Comparison of ENCODE assay signal across 26 cellular contexts in the genomic region with DNA sequence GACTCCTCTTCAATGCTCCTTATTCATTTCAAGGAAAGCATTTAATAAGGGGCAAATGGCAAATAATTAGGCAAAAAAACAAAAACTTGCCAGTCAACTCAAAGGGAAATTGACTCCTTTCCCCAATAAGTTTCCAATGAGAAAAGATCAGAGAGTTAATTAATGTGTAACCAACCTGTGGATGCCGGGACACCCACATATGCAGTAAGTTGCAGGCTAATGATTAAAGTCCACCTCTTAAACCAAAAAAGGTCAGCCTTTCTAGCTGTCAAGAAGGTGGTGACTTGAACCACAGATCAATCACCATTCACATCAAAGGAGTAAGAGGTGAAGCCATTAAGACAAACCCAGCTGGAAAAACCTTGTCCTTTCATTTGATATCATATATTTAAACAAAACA. TPM values are rescaled to one million over a fixed set of nuclear protein-coding genes. Genes with fewer than 3 reads are reported as not detected.
DNase-seq lines count a peak whose midpoint lies in the region; ATAC-seq, FAIRE-seq and TF ChIP-seq lines count a peak whose summit lies in the region.
"Had no signal": no experiment of that assay in that cellular context is flagged by ENCODE, and none has a peak within 500 bp of the region (broad histone marks: within the 10 kb centered on the region; RNA-seq: fewer than 3 reads in every experiment).

No MANE protein-coding gene starts in this region.

- POLR2A ChIA-PET in GM12878 (lab: Charles Lee): interaction anchor here (0.7 to 1.2 kb wide), 2 partner anchors 101 to 143 kb away, joined by 3 to 4 read pairs; no protein-coding TSS in a partner anchor

- H3K9me3 ChIP-seq in GM12878 (replicated peaks; ENCODE audit: control insufficient read depth, insufficient read depth, low read length) (no peaks in the 10 kb centered on the region), right lobe of liver (no peaks in the 10 kb centered on the region), subcutaneous abdominal adipose tissue (ENCODE audit: control insufficient read depth in 5 of 5, low read length in 5 of 5) (no peaks in the 10 kb centered on the region)
- H3K9me3 ChIP-seq: BLaER1, body of pancreas, heart left ventricle, lower lobe of right lung, pancreas, right atrium auricular region, tibial artery had no signal

- no peaks in the 10 kb centered on the region for H3K27me3 Mint-ChIP-seq in type B pancreatic cell
- H3K27me3 Mint-ChIP-seq: central memory CD8-positive, alpha-beta T cell had no signal

- no peaks in the 10 kb centered on the region for H3K79me2 ChIP-seq in GM12878 (ENCODE audit: control insufficient read depth, insufficient read depth, low read length)

- DNase-seq in GM12878 (ENCODE audit: low read depth, low spot score): peak; percentile 7
- no peak for DNase-seq in right lobe of liver
- DNase-seq in KG1 (lab: John Stamatoyannopoulos, UW): no peak
- DNase-seq in type B pancreatic cell (ENCODE audit: extremely low spot score, unreplicated experiment): no peak
- DNase-seq: activated CD4-positive, alpha-beta T cell treated with anti-CD3 and anti-CD28 coated beads for 4 hours; activated CD8-positive, alpha-beta T cell treated with anti-CD3 and anti-CD28 coated beads, Interleukin-2, amount 10 ng/mL, durations not matched to agents 7 days and 5 days; activated naive CD4-positive, alpha-beta T cell treated with anti-CD3 and anti-CD28 coated beads for 36 hours; body of pancreas; heart left ventricle; lower lobe of right lung; NCI-H1092; NCI-H1694 treated with DMSO at 0.1 percent for 48 hours; NCI-H446 treated with DMSO at 0.1 percent for 48 hours; NCI-H82; pancreas; tibial artery; WERI-Rb-1 had no signal

- no peaks in the 10 kb centered on the region for H3K36me3 Mint-ChIP-seq in type B pancreatic cell

- BruUV-seq in GM12878 (replicated peaks; lab: Mats Ljungman, UMichigan): no TSS peak

- peak; percentile 63 for ATAC-seq in GM19463 (IDR thresholded peaks at IDR 0.05; ENCODE audit: unreplicated experiment)
- ATAC-seq in GM12878: peak; percentile 76
- peak; percentile 78 to 88 (median 86) for ATAC-seq in right lobe of liver
- no peak for ATAC-seq in GM21825 (IDR thresholded peaks at IDR 0.05; ENCODE audit: unreplicated experiment)
- ATAC-seq: activated CD8-positive, alpha-beta T cell treated with anti-CD3 and anti-CD28 coated beads, Interleukin-2, amount 10 ng/mL, durations not matched to agents 7 days and 5 days; body of pancreas; heart left ventricle; lower lobe of right lung had no signal

- RAD21 ChIA-PET in GM12878 (lab: Charles Lee; ENCODE audit: unreplicated experiment): interaction anchor here (0.6 to 2.1 kb wide), 4 partner anchors 14 to 65 kb away, joined by 3 to 5 read pairs (median 3); partner anchors contain the start of gene PRICKLE2

- no peak for FAIRE-seq in GM12878 (lab: Jason Lieb, UNC)
- FAIRE-seq: H1, keratinocyte, pancreas had no signal

- no peak overlapping the region for H2AFZ ChIP-seq in GM12878 (ENCODE audit: control insufficient read depth, low read depth, low read length)

- TF ChIP-seq EP300 in GM12878 (IDR thresholded peaks at IDR 0.05; ENCODE audit: borderline replicate concordance in 1 of 2, control insufficient read depth in 1 of 2, low read depth in 2 of 2, low read length in 2 of 2): 0 out of 4 replicates have a peak, but pooled peaks of 1 of the 2 experiments have one; percentile 11

- H3K4me2 ChIP-seq in GM12878 (ENCODE audit: control insufficient read depth, insufficient read depth): no peak overlapping the region
- H3K4me2 ChIP-seq: BLaER1 had no signal

- in situ Hi-C loops in GM12878 (cut with MboI): no loop called here

- H3K36me3 ChIP-seq in GM12878 (ENCODE audit: control insufficient read depth in 2 of 2, insufficient read depth in 2 of 2, low read length in 1 of 2) (no peaks in the 10 kb centered on the region), right lobe of liver (no peaks in the 10 kb centered on the region), subcutaneous abdominal adipose tissue (ENCODE audit: control insufficient read depth in 5 of 5, insufficient read depth in 5 of 5, low read length in 5 of 5) (peaks cover 0 to 3% (median 0%) of the 10 kb centered on the region in 5 donors)
- H3K36me3 ChIP-seq: BLaER1, lower lobe of right lung, pancreas, right atrium auricular region, tibial artery had no signal

- H3K4me3 Mint-ChIP-seq in type B pancreatic cell: no peak overlapping the region
- H3K4me3 Mint-ChIP-seq: activated CD8-positive, alpha-beta T cell treated with anti-CD3 and anti-CD28 coated beads, Interleukin-2, amount 10 ng/mL, durations not matched to agents 7 days and 5 days; activated naive CD4-positive, alpha-beta T cell treated with anti-CD3 and anti-CD28 coated beads for 36 hours; central memory CD8-positive, alpha-beta T cell; neural crest cell had no signal

- no peaks in the 10 kb centered on the region for H3K4me1 ChIP-seq in GM12878 (ENCODE audit: control insufficient read depth, insufficient read depth, low read length)
- peaks cover 0 to 12% (median 0%) of the 10 kb centered on the region in 4 donors for H3K4me1 ChIP-seq in right lobe of liver
- H3K4me1 ChIP-seq in subcutaneous abdominal adipose tissue (ENCODE audit: control insufficient read depth in 5 of 5, insufficient read depth in 5 of 5, low read length in 5 of 5): peaks cover 5 to 49% (median 19%) of the 10 kb centered on the region in 5 donors
- H3K4me1 ChIP-seq: BLaER1, lower lobe of right lung had no signal

- intact Hi-C loops in GM12878 (cut with micrococcal nuclease; ENCODE audit: unreplicated experiment): loop anchor here (5.0 kb wide), 1 partner anchor 149 kb away; no protein-coding TSS in a partner anchor
- intact Hi-C loops in right lobe of liver (cut with DNase I): no loop called here

- H3K4me1 Mint-ChIP-seq in type B pancreatic cell (ENCODE audit: unreplicated experiment): peaks cover 33% of the 10 kb centered on the region
- H3K4me1 Mint-ChIP-seq: central memory CD8-positive, alpha-beta T cell; neural crest cell had no signal

- H3K9me3 Mint-ChIP-seq in type B pancreatic cell: peaks cover 16% of the 10 kb centered on the region
- H3K9me3 Mint-ChIP-seq: activated naive CD4-positive, alpha-beta T cell treated with anti-CD3 and anti-CD28 coated beads for 36 hours; central memory CD8-positive, alpha-beta T cell had no signal

- SMC1A ChIA-PET in GM12878 (lab: Charles Lee; ENCODE audit: uncharacterized antibody, unreplicated experiment): interaction anchor here (0.8 to 2.3 kb wide), 6 partner anchors 12 to 152 kb away, joined by 3 to 8 read pairs (median 4); no protein-coding TSS in a partner anchor

- TF ChIP-seq POLR2A in GM12878 (IDR thresholded peaks at IDR 0.05; ENCODE audit: low read depth, low read length) (no peak), right lobe of liver (IDR thresholded peaks at IDR 0.05) (no peak)

- H3K4me3 ChIP-seq in GM12878: no peak overlapping the region
- H3K4me3 ChIP-seq in right lobe of liver: no peak overlapping the region
- no peak overlapping the region for H3K4me3 ChIP-seq in subcutaneous abdominal adipose tissue (ENCODE audit: low read depth in 1 of 5, low read length in 5 of 5)
- H3K4me3 ChIP-seq: BLaER1, body of pancreas, heart left ventricle, lower lobe of right lung, pancreas, right atrium auricular region, tibial artery had no signal

- TF ChIP-seq RAD21 in GM12878 (IDR thresholded peaks at IDR 0.05; ENCODE audit: insufficient read depth, low read depth, low read length): no peak

- H3K27ac Mint-ChIP-seq in type B pancreatic cell: no peak overlapping the region
- H3K27ac Mint-ChIP-seq: activated CD8-positive, alpha-beta T cell treated with anti-CD3 and anti-CD28 coated beads, Interleukin-2, amount 10 ng/mL, durations not matched to agents 7 days and 5 days; activated naive CD4-positive, alpha-beta T cell treated with anti-CD3 and anti-CD28 coated beads for 36 hours had no signal

- H3K27ac ChIP-seq in GM12878 (ENCODE audit: control insufficient read depth, insufficient read depth) (no peak overlapping the region), right lobe of liver (no peak overlapping the region), subcutaneous abdominal adipose tissue (ENCODE audit: low read depth, low read length) (peak overlapping the region; percentile 56)
- H3K27ac ChIP-seq: BLaER1, body of pancreas, heart left ventricle, lower lobe of right lung, pancreas, right atrium auricular region, tibial artery, WERI-Rb-1 had no signal

- WGBS in GM12878 (ENCODE audit: insufficient coverage, insufficient replicate concordance, low lambda C conversion rate, missing lambda C conversion rate): 64% methylated on average over 1 of the region's 1 CpG
- 39% methylated on average over 1 of the region's 1 CpG for WGBS in right lobe of liver (ENCODE audit: insufficient coverage, low coverage, low lambda C conversion rate, missing lambda C conversion rate)

- H3K9ac ChIP-seq in GM12878 (ENCODE audit: control insufficient read depth, insufficient read depth, low read length): no peak overlapping the region
- H3K9ac ChIP-seq in subcutaneous abdominal adipose tissue (ENCODE audit: low read length in 5 of 5): no peak overlapping the region
- H3K9ac ChIP-seq: BLaER1 had no signal

- TF ChIP-seq CTCF in GM12878 (IDR thresholded peaks at IDR 0.05 in 2 of 3, conservative IDR thresholded peaks at IDR 0.05 in 1 of 3; ENCODE audit: control insufficient read depth in 2 of 3, extremely low read depth in 1 of 3, insufficient read depth in 1 of 3, low read depth in 3 of 3, low read length in 3 of 3) (no peak), right lobe of liver (IDR thresholded peaks at IDR 0.05) (no peak), type B pancreatic cell (conservative IDR thresholded peaks at IDR 0.05) (no peak)

- CTCF ChIA-PET in GM12878 (lab: Yijun Ruan, JAX): interaction anchor here (0.9 to 1.2 kb wide), 3 partner anchors 13 to 147 kb away, joined by 3 to 4 read pairs (median 3); no protein-coding TSS in a partner anchor

- no peaks in the 10 kb centered on the region for H3K27me3 ChIP-seq in GM12878 (replicated peaks in 1 of 2; ENCODE audit: control insufficient read depth in 2 of 2, insufficient read depth in 2 of 2, low read length in 1 of 2)
- no peaks in the 10 kb centered on the region for H3K27me3 ChIP-seq in right lobe of liver
- no peaks in the 10 kb centered on the region for H3K27me3 ChIP-seq in subcutaneous abdominal adipose tissue (ENCODE audit: control insufficient read depth in 5 of 5, insufficient read depth in 4 of 5, low read length in 5 of 5)
- H3K27me3 ChIP-seq: BLaER1, body of pancreas, heart left ventricle, pancreas, right atrium auricular region, tibial artery had no signal

- no peaks in the 10 kb centered on the region for H4K20me1 ChIP-seq in GM12878 (ENCODE audit: control insufficient read depth, insufficient read depth)
- H4K20me1 ChIP-seq: BLaER1 had no signal

RNA-seq across cellular contexts. Expression of gene PRICKLE2, which starts 23.0 kb away (rescaled TPM):
- 60.1 and 73.5 TPM in 2 replicates for total RNA-seq in GM12878 (2013; cell fraction: nucleolus; rRNA removed)
- 0.98 and 1.6 TPM in 2 replicates for total RNA-seq in GM12878 (2014; rRNA removed)
- 1.2 and 1.5 TPM in 2 replicates for total RNA-seq in GM12878 (2014; rRNA removed; fragmentation: Illumina TruSeq; extraction: Trizol)
- total RNA-seq in GM12878 (2021): 1.1 and 1.5 TPM in 2 replicates
- 0.20 TPM for polyA plus RNA-seq in GM12878 (2011; ENCODE audit: low read depth)
- 2.6 TPM in 2 replicates for polyA plus RNA-seq in GM12878 (2011; rRNA removed)
- polyA plus RNA-seq in GM12878 (2011; cell fraction: cytosol; rRNA removed): 1.6 TPM in 2 replicates
- polyA plus RNA-seq in GM12878 (2011; cell fraction: nucleus; rRNA removed): 6.6 and 6.8 TPM in 2 replicates
- 0.27 and 0.35 TPM in 2 replicates for polyA plus RNA-seq in GM12878 (2012)
- polyA plus RNA-seq in GM12878 (2014; fragmentation: Illumina TruSeq; extraction: Trizol): 0.71 and 0.78 TPM in 2 replicates
- polyA plus RNA-seq in GM12878 (2014; fragmentation: Nextera tagmentation; extraction: Ambion mirVana): under 1 TPM; 0.11 to 0.24 TPM
- polyA plus RNA-seq in GM12878 (2014; rRNA removed): 0.56 and 0.68 TPM in 2 replicates
- under 1 TPM; 0.63 to 0.66 TPM for polyA plus RNA-seq in GM12878 (2016; fragmentation: Nextera tagmentation; extraction: Ambion mirVana)
- 6.0 and 7.1 TPM in 2 replicates for polyA minus RNA-seq in GM12878 (2011; rRNA and poly(A)+ RNA removed)
- polyA minus RNA-seq in GM12878 (2011; cell fraction: cytosol; rRNA and poly(A)+ RNA removed): 1.7 and 2.0 TPM in 2 replicates
- 9.2 and 10.8 TPM in 2 replicates for polyA minus RNA-seq in GM12878 (2011; cell fraction: nucleus; rRNA and poly(A)+ RNA removed)
- total RNA-seq in right lobe of liver: 1 to 10 TPM; 2.4 to 4.4 (median 3.3) TPM
- total RNA-seq in type B pancreatic cell (ENCODE audit: low replicate concordance): 10.0 and 23.6 TPM in 2 replicates
- total RNA-seq: activated CD8-positive, alpha-beta T cell treated with anti-CD3 and anti-CD28 coated beads, Interleukin-2, amount 10 ng/mL, durations not matched to agents 7 days and 5 days had no signal
